In genomic region chr12:122871851-122872785, GRCh38 we compare ENCODE assay signal across 1 cellular context.
TF ChIP-seq lines count a peak whose summit lies in the region.

No MANE protein-coding gene starts in this region.

TF ChIP-seq in K562, 482 proteins besides CTCF, POLR2A, EP300 and RAD21:
- TF ChIP-seq NR3C1 (CRISPR knock-in tag; IDR thresholded peaks at IDR 0.05): no peak
- TF ChIP-seq XRCC3 (IDR thresholded peaks at IDR 0.05): no peak
